12 cellular contexts compared by ENCODE assay signal in the genomic region with DNA sequence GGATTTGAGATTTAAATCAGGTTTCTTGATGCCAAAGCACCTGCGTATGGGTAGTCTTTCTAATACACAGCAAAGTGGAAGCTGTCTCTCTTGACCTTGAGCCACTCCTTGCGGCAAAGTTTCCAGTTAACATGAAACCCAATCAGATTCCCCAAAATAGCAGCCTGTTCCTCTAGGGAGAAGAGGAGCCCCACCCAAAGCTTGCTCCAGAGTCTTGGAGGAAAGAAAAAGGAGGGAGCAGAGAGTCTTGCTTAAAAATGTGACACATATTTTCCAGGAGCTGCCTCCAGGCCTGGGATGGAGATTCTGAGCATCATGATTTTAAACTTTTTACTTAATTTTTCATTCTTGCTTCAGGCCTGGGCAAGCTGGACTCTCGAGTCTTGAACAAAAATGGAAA.
"Had no signal": no experiment of that assay in that cellular context is flagged by ENCODE, and none has a peak within 500 bp of the region (broad histone marks: within the 10 kb centered on the region; RNA-seq: fewer than 3 reads in every experiment).

No MANE protein-coding gene starts in this region.

- ATAC-seq: activated CD4-positive, CD25-positive, alpha-beta regulatory T cell treated with anti-CD3 and anti-CD28 coated beads, Interleukin-2, amount 50 U/mL, for 24 hours; activated T-cell treated with anti-CD3 and anti-CD28 coated beads, Interleukin-2, amount 50 U/mL, for 4 hours; left colon had no signal

- H3K9me3 ChIP-seq: ovary, transverse colon had no signal

- H3K4me1 ChIP-seq: transverse colon had no signal

- H3K27ac ChIP-seq: esophagus squamous epithelium, ovary, skin epidermis, transverse colon had no signal

- H3K4me3 ChIP-seq: esophagus squamous epithelium, ovary, skin epidermis, transverse colon had no signal

- H3K27me3 ChIP-seq: esophagus squamous epithelium, ovary, transverse colon had no signal

- DNase-seq: activated CD4-positive, alpha-beta T cell treated with anti-CD3 and anti-CD28 coated beads, Interleukin-2, amount 50 U/mL, for 48 hours; activated effector memory CD4-positive, alpha-beta T cell treated with anti-CD3 and anti-CD28 coated beads, Interleukin-2, amount 50 U/mL, for 16 hours; activated naive CD8-positive, alpha-beta T cell treated with anti-CD3 and anti-CD28 coated beads for 36 hours; activated T-cell treated with anti-CD3 and anti-CD28 coated beads, Interleukin-2, amount 50 U/mL, for 4 hours; anterior cingulate cortex; esophagus squamous epithelium; left colon; ovary; SW 1271; transverse colon had no signal

- H3K36me3 ChIP-seq: esophagus squamous epithelium, ovary, transverse colon had no signal
